Comparison of ENCODE assay signal across 12 cellular contexts in the genomic region with DNA sequence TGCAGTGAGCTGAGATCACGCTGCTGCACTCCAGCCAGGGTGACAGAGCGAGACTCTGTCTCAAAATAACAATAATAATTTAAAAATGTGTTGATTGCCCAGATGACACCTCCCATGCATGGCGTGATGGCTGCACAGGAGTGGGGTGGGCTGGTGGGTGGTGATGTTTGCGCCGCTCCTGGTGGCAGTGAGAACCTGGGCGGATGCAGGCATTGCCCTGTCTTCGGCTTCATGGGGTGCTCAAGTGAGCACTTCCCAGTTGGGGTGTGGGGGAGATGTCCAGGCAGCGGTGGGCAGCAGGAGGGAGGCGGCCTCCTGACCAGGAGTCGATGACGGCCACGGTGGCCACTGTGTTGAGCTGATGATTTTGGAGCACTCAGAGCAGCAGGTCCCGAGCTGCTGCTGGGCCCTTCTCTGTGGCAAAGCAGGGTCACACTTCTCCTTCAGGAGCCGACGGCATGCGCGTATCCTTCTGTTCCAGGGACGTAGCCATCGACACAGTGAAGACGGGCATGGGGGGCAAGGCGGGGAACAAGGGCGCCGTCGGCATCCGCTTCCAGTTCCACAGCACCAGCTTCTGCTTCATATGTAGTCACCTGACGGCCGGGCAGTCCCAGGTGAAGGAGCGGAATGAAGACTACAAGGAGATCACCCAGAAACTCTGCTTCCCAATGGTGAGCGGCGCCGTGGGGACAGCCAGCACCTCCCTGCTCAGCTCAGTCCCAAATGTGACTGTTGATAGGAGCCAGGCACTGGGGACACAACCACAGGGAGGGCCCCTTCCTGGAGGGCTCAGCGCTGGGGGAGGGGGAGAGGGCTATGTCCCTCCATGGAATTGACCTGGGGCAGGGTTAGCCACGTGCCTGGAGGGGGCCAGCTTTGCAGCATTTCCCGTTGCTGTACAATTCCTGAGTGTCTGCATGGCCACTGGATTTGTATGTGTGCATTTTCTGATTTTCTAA.
DNase-seq lines count a peak whose midpoint lies in the region; TF ChIP-seq lines count a peak whose summit lies in the region.
"Had no signal": no experiment of that assay in that cellular context is flagged by ENCODE, and none has a peak within 500 bp of the region (broad histone marks: within the 10 kb centered on the region; RNA-seq: fewer than 3 reads in every experiment).

No MANE protein-coding gene starts in this region.

- no peak overlapping the region for H2AFZ ChIP-seq in osteoblast (ENCODE audit: low read length)

- no peak overlapping the region for H3K4me3 ChIP-seq in osteoblast (ENCODE audit: insufficient read depth, low read length)
- H3K4me3 ChIP-seq: pancreas had no signal

- TF ChIP-seq CTCF in CD14-positive monocyte (IDR thresholded peaks at IDR 0.05) (no peak), osteoblast (IDR thresholded peaks at IDR 0.05; ENCODE audit: extremely low read depth, low read depth, low read length) (no peak)

- H3K9me3 Mint-ChIP-seq in CD14-positive monocyte: no peaks in the 10 kb centered on the region
- H3K9me3 Mint-ChIP-seq: activated T-helper 2 cell treated with anti-CD3 and anti-CD28 coated beads, Interferon-gamma antibody, Interleukin-2, Interleukin-4, amounts not matched to agents 10 μg/mL and 5 μg/mL and 100 μg/mL, durations not matched to agents 14 hours and 24 hours and 36 hours; effector memory CD8-positive, alpha-beta T cell had no signal

- H3K27me3 ChIP-seq in osteoblast (ENCODE audit: insufficient read depth, low read length): no peaks in the 10 kb centered on the region
- H3K27me3 ChIP-seq: foreskin keratinocyte, pancreas had no signal

- peak overlapping the region in 5 of 7 donors; percentile 14 to 81 (median 61) for H3K27ac Mint-ChIP-seq in CD14-positive monocyte
- H3K27ac Mint-ChIP-seq: activated T-helper 2 cell treated with anti-CD3 and anti-CD28 coated beads, Interferon-gamma antibody, Interleukin-2, Interleukin-4, amounts not matched to agents 10 μg/mL and 5 μg/mL and 100 μg/mL, durations not matched to agents 14 hours and 24 hours and 36 hours had no signal

- no peak overlapping the region for H3K4me2 ChIP-seq in osteoblast (ENCODE audit: insufficient read depth, low read length)

- H3K36me3 Mint-ChIP-seq in CD14-positive monocyte: peaks cover 0 to 10% of the 10 kb centered on the region in 2 donors

- H3K79me2 ChIP-seq in osteoblast (ENCODE audit: insufficient read depth, low read length): peaks cover 12% of the 10 kb centered on the region

- no peaks in the 10 kb centered on the region for H4K20me1 ChIP-seq in osteoblast (ENCODE audit: insufficient read depth, low read length)

- H3K4me1 Mint-ChIP-seq in CD14-positive monocyte: peaks cover 20% of the 10 kb centered on the region

- intact Hi-C loops in CD14-positive monocyte (cut with micrococcal nuclease): loop anchor here in 1 of 2 donors (5.0 kb wide), 3 partner anchors 39 to 89 kb away; partner anchors contain the start of gene SYNJ2

- H3K4me3 Mint-ChIP-seq in CD14-positive monocyte: no peak overlapping the region
- H3K4me3 Mint-ChIP-seq: effector memory CD8-positive, alpha-beta T cell had no signal

- H3K27me3 Mint-ChIP-seq in CD14-positive monocyte (ENCODE audit: low read depth in 3 of 3): peaks cover 0 to 3% (median 0%) of the 10 kb centered on the region in 3 donors
- H3K27me3 Mint-ChIP-seq: effector memory CD8-positive, alpha-beta T cell had no signal

- H3K36me3 ChIP-seq in KOPT-K1 (ENCODE audit: insufficient read depth, low read length) (peaks cover 80% of the 10 kb centered on the region), osteoblast (ENCODE audit: insufficient read depth, low read length) (peaks cover 92% of the 10 kb centered on the region)

- no peaks in the 10 kb centered on the region for H3K9me3 ChIP-seq in KOPT-K1 (ENCODE audit: insufficient read depth, low read length, poor library complexity, severe bottlenecking)
- no peaks in the 10 kb centered on the region for H3K9me3 ChIP-seq in osteoblast (ENCODE audit: low read depth, low read length)
- H3K9me3 ChIP-seq: pancreas had no signal

- H3K27ac ChIP-seq in KOPT-K1 (ENCODE audit: low read depth, low read length, poor library complexity, severe bottlenecking) (peak overlapping the region; percentile 54), cingulate gyrus (ENCODE audit: low read depth, low read length) (peak overlapping the region; percentile 82), osteoblast (ENCODE audit: low read depth, low read length) (peak overlapping the region; percentile 55)
- H3K27ac ChIP-seq: foreskin keratinocyte, pancreas had no signal

- DNase-seq in CD14-positive monocyte (ENCODE audit: low spot score): no peak
- peak; percentile 37 for DNase-seq in osteoblast (ENCODE audit: insufficient read length, low spot score, missing footprints)
- DNase-seq in NCI-H1105 (lab: John Stamatoyannopoulos, UW): no peak
- no peak for DNase-seq in KG1 (lab: John Stamatoyannopoulos, UW)
- no peak for DNase-seq in RPMI8226
- no peak for DNase-seq in EL

- peaks cover 30% of the 10 kb centered on the region for H3K4me1 ChIP-seq in osteoblast (ENCODE audit: insufficient read depth, low read length)
- H3K4me1 ChIP-seq: pancreas had no signal
